Comparison of ENCODE assay signal across 16 cellular contexts in the genomic region with DNA sequence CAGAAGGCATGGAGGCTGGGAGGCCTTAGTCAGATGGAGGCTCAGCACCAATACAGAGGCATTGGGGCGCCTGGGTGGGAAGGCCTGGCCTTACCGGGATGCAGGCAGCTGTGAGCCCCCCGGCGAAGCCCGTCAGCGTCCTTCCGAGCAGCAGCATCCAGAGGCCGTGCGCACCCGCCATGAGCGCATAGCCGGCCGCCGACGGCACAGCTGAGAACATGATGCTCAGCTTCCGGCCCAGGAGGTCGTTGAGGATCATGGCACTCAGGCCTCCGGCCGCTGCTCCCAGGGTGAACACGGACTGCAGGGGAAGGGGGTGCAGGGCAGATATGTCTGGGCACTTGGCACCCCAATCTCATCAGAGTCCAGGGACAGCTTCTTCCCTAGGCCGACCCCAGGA. TPM values are rescaled to one million over a fixed set of nuclear protein-coding genes. Genes with fewer than 3 reads are reported as not detected.
"Had no signal": no experiment of that assay in that cellular context is flagged by ENCODE, and none has a peak within 500 bp of the region (broad histone marks: within the 10 kb centered on the region; RNA-seq: fewer than 3 reads in every experiment).

No MANE protein-coding gene starts in this region.

- H3K27ac Mint-ChIP-seq: activated CD4-positive, alpha-beta memory T cell treated with anti-CD3 and anti-CD28 coated beads, Interleukin-2, amount 10 ng/mL, durations not matched to agents 7 days and 5 days; activated naive CD8-positive, alpha-beta T cell; neural progenitor cell; stimulated activated effector memory CD8-positive, alpha-beta T cell treated with anti-CD3 and anti-CD28 coated beads, Interleukin-12 subunit alpha, Interleukin-12 subunit beta, amount 100 ng/mL, for 72 hours had no signal

- H3K36me3 Mint-ChIP-seq: activated naive CD8-positive, alpha-beta T cell; neural progenitor cell had no signal

- H3K27ac ChIP-seq: neural progenitor cell, parathyroid adenoma, tibial artery, uterus, VCaP had no signal

- DNase-seq: activated CD4-positive, alpha-beta memory T cell treated with anti-CD3 and anti-CD28 coated beads, Interleukin-2, amount 10 ng/mL, durations not matched to agents 7 days and 5 days; activated gamma-delta T cell; activated T-cell treated with anti-CD3 and anti-CD28 coated beads, Interleukin-2, amount 50 U/mL, for 48 hours; anterior cingulate cortex; left colon; T-helper 9 cell; tibial artery; uterus had no signal

- H3K9me3 ChIP-seq: tibial artery, uterus had no signal

- H3K4me3 Mint-ChIP-seq: activated CD4-positive, alpha-beta memory T cell treated with anti-CD3 and anti-CD28 coated beads, Interleukin-2, amount 10 ng/mL, durations not matched to agents 7 days and 5 days had no signal

- H3K9me3 Mint-ChIP-seq: activated CD4-positive, alpha-beta memory T cell treated with anti-CD3 and anti-CD28 coated beads, Interleukin-2, amount 10 ng/mL, durations not matched to agents 7 days and 5 days; neural progenitor cell; stimulated activated effector memory CD8-positive, alpha-beta T cell treated with anti-CD3 and anti-CD28 coated beads, Interleukin-12 subunit alpha, Interleukin-12 subunit beta, amount 100 ng/mL, for 72 hours had no signal

- H3K9ac ChIP-seq: neural progenitor cell, parathyroid adenoma had no signal

- ATAC-seq: left colon; stimulated activated effector memory CD8-positive, alpha-beta T cell treated with anti-CD3 and anti-CD28 coated beads, Interleukin-12 subunit alpha, Interleukin-12 subunit beta, amount 100 ng/mL, for 72 hours had no signal

- H3K4me3 ChIP-seq: neural progenitor cell, tibial artery, uterus had no signal

- H3K4me1 ChIP-seq: parathyroid adenoma had no signal

- H3K27me3 Mint-ChIP-seq: activated naive CD8-positive, alpha-beta T cell had no signal

- H3K27me3 ChIP-seq: tibial artery, uterus had no signal

- H3K36me3 ChIP-seq: neural progenitor cell, tibial artery, uterus had no signal

RNA-seq across cellular contexts. Expression of a gene that starts 47.8 kb away (rescaled TPM):
- total RNA-seq: activated CD4-positive, alpha-beta memory T cell treated with anti-CD3 and anti-CD28 coated beads, Interleukin-2, amount 10 ng/mL, durations not matched to agents 7 days and 5 days; cerebellum; dermis microvascular lymphatic vessel endothelial cell; left colon; lung microvascular endothelial cell; uterus had no signal

RNA-seq across cellular contexts. Expression of a gene that starts 57.6 kb away (rescaled TPM):
- total RNA-seq: activated CD4-positive, alpha-beta memory T cell treated with anti-CD3 and anti-CD28 coated beads, Interleukin-2, amount 10 ng/mL, durations not matched to agents 7 days and 5 days had no signal
